1 cellular context compared by ENCODE assay signal in genomic region chr4:2076908-2077534, GRCh38.
TF ChIP-seq lines count a peak whose summit lies in the region.

No MANE protein-coding gene starts in this region.

TF ChIP-seq in GM12878, 131 proteins besides CTCF, POLR2A, EP300 and RAD21 (continued from another document):
- TF ChIP-seq, protein P1, sequence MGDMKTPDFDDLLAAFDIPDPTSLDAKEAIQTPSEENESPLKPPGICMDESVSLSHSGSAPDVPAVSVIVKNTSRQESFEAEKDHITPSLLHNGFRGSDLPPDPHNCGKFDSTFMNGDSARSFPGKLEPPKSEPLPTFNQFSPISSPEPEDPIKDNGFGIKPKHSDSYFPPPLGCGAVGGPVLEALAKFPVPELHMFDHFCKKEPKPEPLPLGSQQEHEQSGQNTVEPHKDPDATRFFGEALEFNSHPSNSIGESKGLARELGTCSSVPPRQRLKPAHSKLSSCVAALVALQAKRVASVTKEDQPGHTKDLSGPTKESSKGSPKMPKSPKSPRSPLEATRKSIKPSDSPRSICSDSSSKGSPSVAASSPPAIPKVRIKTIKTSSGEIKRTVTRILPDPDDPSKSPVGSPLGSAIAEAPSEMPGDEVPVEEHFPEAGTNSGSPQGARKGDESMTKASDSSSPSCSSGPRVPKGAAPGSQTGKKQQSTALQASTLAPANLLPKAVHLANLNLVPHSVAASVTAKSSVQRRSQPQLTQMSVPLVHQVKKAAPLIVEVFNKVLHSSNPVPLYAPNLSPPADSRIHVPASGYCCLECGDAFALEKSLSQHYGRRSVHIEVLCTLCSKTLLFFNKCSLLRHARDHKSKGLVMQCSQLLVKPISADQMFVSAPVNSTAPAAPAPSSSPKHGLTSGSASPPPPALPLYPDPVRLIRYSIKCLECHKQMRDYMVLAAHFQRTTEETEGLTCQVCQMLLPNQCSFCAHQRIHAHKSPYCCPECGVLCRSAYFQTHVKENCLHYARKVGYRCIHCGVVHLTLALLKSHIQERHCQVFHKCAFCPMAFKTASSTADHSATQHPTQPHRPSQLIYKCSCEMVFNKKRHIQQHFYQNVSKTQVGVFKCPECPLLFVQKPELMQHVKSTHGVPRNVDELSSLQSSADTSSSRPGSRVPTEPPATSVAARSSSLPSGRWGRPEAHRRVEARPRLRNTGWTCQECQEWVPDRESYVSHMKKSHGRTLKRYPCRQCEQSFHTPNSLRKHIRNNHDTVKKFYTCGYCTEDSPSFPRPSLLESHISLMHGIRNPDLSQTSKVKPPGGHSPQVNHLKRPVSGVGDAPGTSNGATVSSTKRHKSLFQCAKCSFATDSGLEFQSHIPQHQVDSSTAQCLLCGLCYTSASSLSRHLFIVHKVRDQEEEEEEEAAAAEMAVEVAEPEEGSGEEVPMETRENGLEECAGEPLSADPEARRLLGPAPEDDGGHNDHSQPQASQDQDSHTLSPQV (IDR thresholded peaks at IDR 0.05), result no peak
- TF ChIP-seq ZBTB4 (CRISPR knock-in tag; IDR thresholded peaks at IDR 0.05) (no peak), WRNIP1 (IDR thresholded peaks at IDR 0.05; ENCODE audit: borderline replicate concordance, low read depth, low read length) (no peak), ATF3 (IDR thresholded peaks at IDR 0.05; ENCODE audit: borderline replicate concordance, extremely low read depth, low read depth, low read length) (no peak), TBL1XR1 (IDR thresholded peaks at IDR 0.05; ENCODE audit: low read depth, low read length) (no peak)
